In genomic region chr1:11453742-11454442, GRCh38 we compare ENCODE assay signal across 29 cellular contexts. TPM values are rescaled to one million over a fixed set of nuclear protein-coding genes. Genes with fewer than 3 reads are reported as not detected.
DNase-seq lines count a peak whose midpoint lies in the region; ATAC-seq and TF ChIP-seq lines count a peak whose summit lies in the region.
"Had no signal": no experiment of that assay in that cellular context is flagged by ENCODE, and none has a peak within 500 bp of the region (broad histone marks: within the 10 kb centered on the region; RNA-seq: fewer than 3 reads in every experiment).

No MANE protein-coding gene starts in this region.

- DNase-seq in NCI-H510A treated with DMSO at 0.1 percent for 48 hours (lab: John Stamatoyannopoulos, UW) (peak; percentile 56), NCI-H510A (lab: John Stamatoyannopoulos, UW) (no peak), NCI-H1694 (lab: John Stamatoyannopoulos, UW) (peak; percentile 81), RPMI8226 (peak; percentile 53), progenitor cell of endocrine pancreas (ENCODE audit: low spot score, unreplicated experiment) (no peak), ureter (ENCODE audit: low spot score) (no peak), iPS-NIHi11 (ENCODE audit: low spot score) (no peak)
- DNase-seq: activated CD8-positive, alpha-beta T cell treated with anti-CD3 and anti-CD28 coated beads for 36 hours; aorta; CD8-positive, alpha-beta memory T cell; cortex of kidney; DND-41; esophagus squamous epithelium; foreskin melanocyte; H9; hippocampal formation; left lung; NCI-H1092 treated with DMSO at 0.1 percent for 48 hours; NCI-H1930; NCI-H446 treated with DMSO at 0.1 percent for 48 hours; psoas muscle; stimulated activated CD4-positive, alpha-beta T cell treated with anti-CD3 and anti-CD28 coated beads, Interleukin-4, amount 100 ng/mL, for 4 hours; T-helper 17 cell had no signal

- H3K4me1 Mint-ChIP-seq in progenitor cell of endocrine pancreas (ENCODE audit: low read depth): peaks cover 6% of the 10 kb centered on the region
- H3K4me1 Mint-ChIP-seq: CD8-positive, alpha-beta memory T cell; stimulated activated memory B cell treated with anti-CD40 and anti-IgM and Interleukin-4, amounts not matched to agents 10 μg/mL and 1 μg/mL and 100 μg/mL, for 72 hours had no signal

- no peak for ATAC-seq in HG03469 (IDR thresholded peaks at IDR 0.05; ENCODE audit: unreplicated experiment)
- ATAC-seq: activated CD8-positive, alpha-beta T cell treated with anti-CD3 and anti-CD28 coated beads for 36 hours; K562; left lung; psoas muscle; stimulated activated memory B cell treated with anti-CD40 and anti-IgM and Interleukin-4, amounts not matched to agents 10 μg/mL and 1 μg/mL and 100 μg/mL, for 72 hours; T-helper 17 cell had no signal

- H3K27me3 Mint-ChIP-seq in progenitor cell of endocrine pancreas: peaks cover 40% of the 10 kb centered on the region
- H3K27me3 Mint-ChIP-seq: activated CD8-positive, alpha-beta T cell treated with anti-CD3 and anti-CD28 coated beads for 36 hours had no signal

- no peaks in the 10 kb centered on the region for H3K36me3 Mint-ChIP-seq in progenitor cell of endocrine pancreas (ENCODE audit: insufficient read depth)
- H3K36me3 Mint-ChIP-seq: activated naive CD8-positive, alpha-beta T cell; CD8-positive, alpha-beta memory T cell; stimulated activated memory B cell treated with anti-CD40 and anti-IgM and Interleukin-4, amounts not matched to agents 10 μg/mL and 1 μg/mL and 100 μg/mL, for 72 hours had no signal

- peak overlapping the region; percentile 51 for H3K4me3 Mint-ChIP-seq in progenitor cell of endocrine pancreas (ENCODE audit: low read depth)
- H3K4me3 Mint-ChIP-seq: activated CD8-positive, alpha-beta T cell treated with anti-CD3 and anti-CD28 coated beads for 36 hours; activated naive CD8-positive, alpha-beta T cell; CD8-positive, alpha-beta memory T cell; H9; stimulated activated memory B cell treated with anti-CD40 and anti-IgM and Interleukin-4, amounts not matched to agents 10 μg/mL and 1 μg/mL and 100 μg/mL, for 72 hours; T-helper 17 cell had no signal

- H3K9me3 Mint-ChIP-seq in progenitor cell of endocrine pancreas (ENCODE audit: low read depth): no peaks in the 10 kb centered on the region
- H3K9me3 Mint-ChIP-seq: activated CD8-positive, alpha-beta T cell treated with anti-CD3 and anti-CD28 coated beads for 36 hours; CD8-positive, alpha-beta memory T cell; H9; stimulated activated memory B cell treated with anti-CD40 and anti-IgM and Interleukin-4, amounts not matched to agents 10 μg/mL and 1 μg/mL and 100 μg/mL, for 72 hours had no signal

- TF ChIP-seq CTCF in progenitor cell of endocrine pancreas (IDR thresholded peaks at IDR 0.05; ENCODE audit: unreplicated experiment): no peak

- no peak overlapping the region for H3K27ac Mint-ChIP-seq in progenitor cell of endocrine pancreas
- H3K27ac Mint-ChIP-seq: activated CD8-positive, alpha-beta T cell treated with anti-CD3 and anti-CD28 coated beads for 36 hours; activated naive CD8-positive, alpha-beta T cell; CD8-positive, alpha-beta memory T cell; H9; stimulated activated memory B cell treated with anti-CD40 and anti-IgM and Interleukin-4, amounts not matched to agents 10 μg/mL and 1 μg/mL and 100 μg/mL, for 72 hours; T-helper 17 cell had no signal

RNA-seq across cellular contexts. Expression of gene DISP3, which starts 25.1 kb away (rescaled TPM):
- total RNA-seq in progenitor cell of endocrine pancreas: 5.4 and 6.2 TPM in 2 replicates
- total RNA-seq in ureter: 0.34 TPM
- total RNA-seq: mesenteric fat pad, RPMI7951 had no signal

Comparison
In these comparisons a context has a peak if more than half of its experiments do, and no peak if none do; other contexts are left out.
1. DNase-seq: peak in NCI-H510A treated with DMSO at 0.1 percent for 48 hours (single experiment), NCI-H1694 (single experiment) and RPMI8226 (single experiment); none in NCI-H510A (single experiment), progenitor cell of endocrine pancreas (single experiment), ureter (single experiment) and iPS-NIHi11 (single experiment).